33 cellular contexts compared by ENCODE assay signal in genomic region chr11:94516725-94517124, GRCh38. TPM values are rescaled to one million over a fixed set of nuclear protein-coding genes. Genes with fewer than 3 reads are reported as not detected.
"Had no signal": no experiment of that assay in that cellular context is flagged by ENCODE, and none has a peak within 500 bp of the region (broad histone marks: within the 10 kb centered on the region; RNA-seq: fewer than 3 reads in every experiment).

No MANE protein-coding gene starts in this region.

- H3K4me1 ChIP-seq: lower lobe of right lung had no signal

- H3K4me3 ChIP-seq: coronary artery, dorsolateral prefrontal cortex, esophagus squamous epithelium, gastrocnemius medialis, heart right ventricle, left lung, lower lobe of right lung, mucosa of descending colon had no signal

- FAIRE-seq: colon, endothelial cell of umbilical vein, islet of Langerhans, keratinocyte had no signal

- H3K36me3 ChIP-seq: esophagus squamous epithelium, gastrocnemius medialis, heart right ventricle, left lung, lower lobe of right lung had no signal

- DNase-seq: dermis blood vessel endothelial cell; dorsolateral prefrontal cortex; effector CD4-positive, alpha-beta T cell; effector memory CD4-positive, alpha-beta T cell; esophagus squamous epithelium; foreskin fibroblast; foreskin melanocyte; gastrocnemius medialis; glutamatergic neuron; head of caudate nucleus; heart right ventricle; hippocampal formation; left cardiac atrium; left lung; left ventricle myocardium superior; lower lobe of right lung; mesenchymal stem cell; mucosa of descending colon; naive B cell had no signal

- ATAC-seq: gastrocnemius medialis, heart right ventricle, left cardiac atrium, left lung, left ventricle myocardium superior, lower lobe of right lung, mucosa of descending colon had no signal

- H3K9me3 ChIP-seq: esophagus squamous epithelium, gastrocnemius medialis, heart right ventricle, left lung, lower lobe of right lung, mucosa of descending colon had no signal

- H3K27me3 ChIP-seq: dorsolateral prefrontal cortex had no signal

- H3K27ac ChIP-seq: coronary artery, dorsolateral prefrontal cortex, esophagus squamous epithelium, gastrocnemius medialis, heart right ventricle, left lung, lower lobe of right lung had no signal

RNA-seq across cellular contexts. Expression of gene C11orf97, which starts 4.5 kb away (rescaled TPM):
- total RNA-seq: dermis blood vessel endothelial cell, endothelial cell of umbilical vein, epithelial cell of proximal tubule, esophagus squamous epithelium, gastrocnemius medialis, glomerular endothelial cell, heart right ventricle, kidney epithelial cell, left cardiac atrium, left ventricle myocardium superior, lower leg skin, lung microvascular endothelial cell, mesenteric fat pad, mesothelial cell of epicardium, mucosa of descending colon, myocyte had no signal
- polyA plus RNA-seq: endothelial cell of umbilical vein, esophagus, heart right ventricle, keratinocyte had no signal
